Comparison of ENCODE assay signal across 9 cellular contexts in genomic region chr17:27569257-27569722, GRCh38.
A peak's percentile ranks its signal among the peaks of the same experiment; 100 is the strongest.
DNase-seq lines count a peak whose midpoint lies in the region; ATAC-seq and TF ChIP-seq lines count a peak whose summit lies in the region.
"Had no signal": no experiment of that assay in that cellular context is flagged by ENCODE, and none has a peak within 500 bp of the region (broad histone marks: within the 10 kb centered on the region; RNA-seq: fewer than 3 reads in every experiment).

No MANE protein-coding gene starts in this region.

- no peaks in the 10 kb centered on the region for H3K9me3 Mint-ChIP-seq in CD8-positive, alpha-beta memory T cell
- H3K9me3 Mint-ChIP-seq in T-cell (no peaks in the 10 kb centered on the region), memory B cell (no peaks in the 10 kb centered on the region)
- H3K9me3 Mint-ChIP-seq: IgD-negative memory B cell had no signal

- H3K27ac ChIP-seq in CD8-positive, alpha-beta memory T cell (ENCODE audit: low read depth, low read length), result peak overlapping the region; percentile 28
- H3K27ac ChIP-seq in body of pancreas (peak overlapping the region; percentile 49 to 70 (median 64)), thyroid gland (peak overlapping the region in 1 of 3 donors; percentile 64)

- H3K27me3 ChIP-seq in CD8-positive, alpha-beta memory T cell (ENCODE audit: insufficient read depth, low read length, poor library complexity, severe bottlenecking), result no peaks in the 10 kb centered on the region
- no peaks in the 10 kb centered on the region for H3K27me3 ChIP-seq in H7 (ENCODE audit: control insufficient read depth, insufficient read depth, low read length)
- H3K27me3 ChIP-seq in body of pancreas, result no peaks in the 10 kb centered on the region
- no peaks in the 10 kb centered on the region for H3K27me3 ChIP-seq in thyroid gland

- TF ChIP-seq CTCF in body of pancreas (IDR thresholded peaks at IDR 0.05) (peak in 6 of 7 experiments; percentile 31 to 64 (median 50)), thyroid gland (IDR thresholded peaks at IDR 0.05) (peak in 5 of 6 experiments; percentile 13 to 56 (median 46))

- peak overlapping the region in 2 of 7 donors; percentile 16 to 20 for H3K4me3 Mint-ChIP-seq in CD8-positive, alpha-beta memory T cell
- H3K4me3 Mint-ChIP-seq in T-cell, result no peak overlapping the region
- H3K4me3 Mint-ChIP-seq in memory B cell, result no peak overlapping the region

- peaks cover 7% of the 10 kb centered on the region for H3K4me1 ChIP-seq in CD8-positive, alpha-beta memory T cell (ENCODE audit: insufficient read depth, low read length)
- H3K4me1 ChIP-seq in body of pancreas (peaks cover 80% of the 10 kb centered on the region), thyroid gland (peaks cover 28 to 59% of the 10 kb centered on the region in 2 donors)

- CTCF ChIA-PET in CD8-positive, alpha-beta memory T cell (lab: Charles Lee), result interaction anchor here (1.1 kb wide), 2 partner anchors 9 to 112 kb away, joined by 3 to 4 read pairs; partner anchors contain the start of gene KSR1
- CTCF ChIA-PET in T-cell (lab: Charles Lee), result interaction anchor here in 1 of 2 donors (0.7 to 2.2 kb wide), 2 partner anchors 30 to 114 kb away, joined by 4 to 10 read pairs; no protein-coding TSS in a partner anchor

- H3K4me3 ChIP-seq in CD8-positive, alpha-beta memory T cell (ENCODE audit: low read length), result no peak overlapping the region
- no peak overlapping the region for H3K4me3 ChIP-seq in H7 (ENCODE audit: insufficient read depth, low read depth, low read length)
- H3K4me3 ChIP-seq in body of pancreas, result no peak overlapping the region
- no peak overlapping the region for H3K4me3 ChIP-seq in thyroid gland (replicated peaks in 1 of 3)

- no peaks in the 10 kb centered on the region for H3K27me3 Mint-ChIP-seq in CD8-positive, alpha-beta memory T cell
- no peaks in the 10 kb centered on the region for H3K27me3 Mint-ChIP-seq in T-cell
- no peaks in the 10 kb centered on the region for H3K27me3 Mint-ChIP-seq in memory B cell
- H3K27me3 Mint-ChIP-seq: IgD-negative memory B cell had no signal

- H3K4me1 Mint-ChIP-seq in CD8-positive, alpha-beta memory T cell, result peaks cover 22 to 45% (median 28%) of the 10 kb centered on the region in 3 donors
- H3K4me1 Mint-ChIP-seq in T-cell (peaks cover 0 to 17% (median 11%) of the 10 kb centered on the region in 3 donors), memory B cell (peaks cover 10% of the 10 kb centered on the region)

- H3K27ac Mint-ChIP-seq in CD8-positive, alpha-beta memory T cell, result peak overlapping the region; percentile 48 to 90 (median 86)
- H3K27ac Mint-ChIP-seq in T-cell (peak overlapping the region in 1 of 2 donors; percentile 71), memory B cell (no peak overlapping the region)

- POLR2A ChIA-PET in CD8-positive, alpha-beta memory T cell (lab: Charles Lee), result no interaction called here
- POLR2A ChIA-PET in T-cell (lab: Charles Lee), result no interaction called here

- intact Hi-C loops in body of pancreas (cut with DNase I) (no loop called here), thyroid gland (cut with DNase I) (no loop called here)

- ATAC-seq in T-cell (replicated peaks in 1 of 4) (peak; percentile 53 to 78 (median 69)), body of pancreas (peak; percentile 67), memory B cell (ENCODE audit: low read depth) (peak; percentile 85), GM18861 (IDR thresholded peaks at IDR 0.05; ENCODE audit: unreplicated experiment) (no peak)

- peaks cover 0 to 4% (median 0%) of the 10 kb centered on the region in 3 donors for H3K36me3 Mint-ChIP-seq in CD8-positive, alpha-beta memory T cell
- peaks cover 1% of the 10 kb centered on the region for H3K36me3 Mint-ChIP-seq in T-cell
- H3K36me3 Mint-ChIP-seq in memory B cell, result peaks cover 4% of the 10 kb centered on the region

- no peak for TF ChIP-seq POLR2A in body of pancreas (IDR thresholded peaks at IDR 0.05)
- TF ChIP-seq POLR2A in thyroid gland (IDR thresholded peaks at IDR 0.05), result no peak

- H3K36me3 ChIP-seq in CD8-positive, alpha-beta memory T cell (ENCODE audit: insufficient read depth, low read length), result no peaks in the 10 kb centered on the region
- H3K36me3 ChIP-seq in H7 (replicated peaks; ENCODE audit: control insufficient read depth, insufficient read depth, low read length) (no peaks in the 10 kb centered on the region; the same call in 1 of the 2 replicates), body of pancreas (replicated peaks in 1 of 2; ENCODE audit: insufficient read depth in 1 of 2, low read depth in 2 of 2) (no peaks in the 10 kb centered on the region), thyroid gland (no peaks in the 10 kb centered on the region)

- DNase-seq in CD8-positive, alpha-beta memory T cell, result peak in 4 of 5 donors; percentile 56 to 77 (median 65)
- peak; percentile 89 for DNase-seq in H7
- peak in 33 of 34 experiments; percentile 14 to 72 (median 51) for DNase-seq in T-cell
- peak; percentile 60 to 78 (median 64) for DNase-seq in body of pancreas
- peak in 1 of 2 donors; percentile 25 for DNase-seq in memory B cell (ENCODE audit: low spot score in 2 of 2)
- DNase-seq in thyroid gland, result peak; percentile 44 to 53
- no peak for DNase-seq in NCI-H226

- 53 to 60% methylated on average over 6 of the region's 6 CpGs for WGBS in body of pancreas, 2 donors
- 85 to 90% methylated on average over 6 of the region's 6 CpGs for WGBS in thyroid gland, 2 donors

- no peaks in the 10 kb centered on the region for H3K9me3 ChIP-seq in CD8-positive, alpha-beta memory T cell (ENCODE audit: low read length)
- H3K9me3 ChIP-seq in body of pancreas (no peaks in the 10 kb centered on the region), thyroid gland (no peaks in the 10 kb centered on the region)
